Comparison of ENCODE assay signal across 1 cellular context in genomic region chr2:240250985-240251847, GRCh38.
A peak's percentile ranks its signal among the peaks of the same experiment; 100 is the strongest.
TF ChIP-seq lines count a peak whose summit lies in the region.

No MANE protein-coding gene starts in this region.

TF ChIP-seq in K562, 482 proteins besides CTCF, POLR2A, EP300 and RAD21 (continued from another document and continues in another):
- TF ChIP-seq RREB1 (CRISPR knock-in tag; IDR thresholded peaks at IDR 0.05) = no peak
- TF ChIP-seq NRF1 (conservative IDR thresholded peaks at IDR 0.05 in 1 of 2, IDR thresholded peaks at IDR 0.05 in 1 of 2) = peak; percentile 51 to 66; a peak in 3 of 4 replicates
- TF ChIP-seq ZNF583 (CRISPR knock-in tag; IDR thresholded peaks at IDR 0.05) = no peak
- peak; percentile 79 for TF ChIP-seq NFIC (IDR thresholded peaks at IDR 0.05)
- no peak for TF ChIP-seq PTTG1 (tag; IDR thresholded peaks at IDR 0.05; ENCODE audit: low read depth)
- no peak for TF ChIP-seq TGIF2 (CRISPR knock-in tag; IDR thresholded peaks at IDR 0.05)
- peak; percentile 54 for TF ChIP-seq RBBP5 (IDR thresholded peaks at IDR 0.05; ENCODE audit: borderline replicate concordance, insufficient read depth, low read length, poor library complexity, severe bottlenecking)
- no peak for TF ChIP-seq NCOA4 (IDR thresholded peaks at IDR 0.05; ENCODE audit: partially characterized antibody)
- no peak for TF ChIP-seq ZNF12 (CRISPR knock-in tag; IDR thresholded peaks at IDR 0.05)
- TF ChIP-seq HDAC2 (IDR thresholded peaks at IDR 0.05) = no peak; the same call in 1 of the 2 replicates
- TF ChIP-seq E2F3 (CRISPR knock-in tag; IDR thresholded peaks at IDR 0.05) = no peak
- TF ChIP-seq HNRNPL (IDR thresholded peaks at IDR 0.05; ENCODE audit: low read depth, low read length) = 0 out of 2 replicates have a peak, but pooled peaks have one; percentile 33
- no peak for TF ChIP-seq UBTF (IDR thresholded peaks at IDR 0.05; ENCODE audit: borderline replicate concordance in 1 of 2, low read depth in 2 of 2, low read length in 2 of 2)
- TF ChIP-seq ATF7 (IDR thresholded peaks at IDR 0.05) = peak; percentile 79
- peak; percentile 46 for TF ChIP-seq CREM (IDR thresholded peaks at IDR 0.05; ENCODE audit: low read depth)
- no peak for TF ChIP-seq PHF20 (IDR thresholded peaks at IDR 0.05; ENCODE audit: partially characterized antibody)
- no peak for TF ChIP-seq E2F5 (CRISPR knock-in tag; IDR thresholded peaks at IDR 0.05)
- TF ChIP-seq CXXC5 (CRISPR knock-in tag; IDR thresholded peaks at IDR 0.05) = 0 out of 2 replicates have a peak, but pooled peaks have one; percentile 25
- TF ChIP-seq ZNF232 (CRISPR knock-in tag; IDR thresholded peaks at IDR 0.05) = no peak
- TF ChIP-seq ZNF165 (CRISPR knock-in tag; IDR thresholded peaks at IDR 0.05; ENCODE audit: borderline replicate concordance) = no peak
- TF ChIP-seq TRIM28 (IDR thresholded peaks at IDR 0.05) = no peak
- peak; percentile 82 for TF ChIP-seq TAF9B (IDR thresholded peaks at IDR 0.05; ENCODE audit: partially characterized antibody)
- TF ChIP-seq SREBF2 (CRISPR knock-in tag; IDR thresholded peaks at IDR 0.05) = no peak
- TF ChIP-seq HMGN3 (IDR thresholded peaks at IDR 0.05; ENCODE audit: borderline replicate concordance, extremely low read depth, insufficient read length, low read depth, low read length) = peak; percentile 85
- peak in 1 of 2 experiments; percentile 29 for TF ChIP-seq E2F6 (IDR thresholded peaks at IDR 0.05; ENCODE audit: borderline replicate concordance in 1 of 2, extremely low read depth in 1 of 2, insufficient read depth in 1 of 2, insufficient read length in 1 of 2, low read depth in 1 of 2, low read length in 1 of 2, poor library complexity in 1 of 2, severe bottlenecking in 1 of 2)
- 0 out of 6 replicates have a peak, but pooled peaks of 1 of the 3 experiments have one; percentile 48 for TF ChIP-seq ZBTB11 (CRISPR knock-in tag; IDR thresholded peaks at IDR 0.05)
- no peak for TF ChIP-seq CBX1 (IDR thresholded peaks at IDR 0.05; ENCODE audit: low read depth)
- peak; percentile 87 for TF ChIP-seq SMARCE1 (IDR thresholded peaks at IDR 0.05)
- peak; percentile 82 for TF ChIP-seq NR2C2 (CRISPR knock-in tag; IDR thresholded peaks at IDR 0.05)
- TF ChIP-seq NR2C2 (tag; IDR thresholded peaks at IDR 0.05) = peak; percentile 94
- TF ChIP-seq ZNF347 (CRISPR knock-in tag; IDR thresholded peaks at IDR 0.05; ENCODE audit: low read depth) = no peak
- TF ChIP-seq ZNF668 (CRISPR knock-in tag; IDR thresholded peaks at IDR 0.05) = no peak
- no peak for TF ChIP-seq CREB3L1 (IDR thresholded peaks at IDR 0.05; ENCODE audit: borderline replicate concordance, low read depth)
- TF ChIP-seq RBM14 (IDR thresholded peaks at IDR 0.05; ENCODE audit: borderline replicate concordance, insufficient read depth, low read depth, low read length) = no peak
- TF ChIP-seq ZNF655 (CRISPR knock-in tag; IDR thresholded peaks at IDR 0.05) = no peak
- peak; percentile 96; the same call in 1 of the 2 replicates for TF ChIP-seq ESRRA (IDR thresholded peaks at IDR 0.05; ENCODE audit: borderline replicate concordance, low read depth)
- no peak for TF ChIP-seq ZNF174 (CRISPR knock-in tag; IDR thresholded peaks at IDR 0.05)
- TF ChIP-seq CBX8 (IDR thresholded peaks at IDR 0.05; ENCODE audit: borderline replicate concordance, extremely low read depth, low read depth, low read length, poor library complexity, severe bottlenecking) = no peak
- TF ChIP-seq FOXK2 (conservative IDR thresholded peaks at IDR 0.05 in 1 of 2, IDR thresholded peaks at IDR 0.05 in 1 of 2; ENCODE audit: low read depth in 2 of 2) = peak in 1 of 2 experiments; percentile 51; a peak in 1 of 4 replicates
- TF ChIP-seq MXD1 (CRISPR knock-in tag; IDR thresholded peaks at IDR 0.05; ENCODE audit: borderline replicate concordance, poor library complexity, severe bottlenecking) = no peak
- no peak for TF ChIP-seq OTX1 (CRISPR knock-in tag; IDR thresholded peaks at IDR 0.05)
- TF ChIP-seq DLX4 (CRISPR knock-in tag; IDR thresholded peaks at IDR 0.05) = no peak
- TF ChIP-seq JUN (IDR thresholded peaks at IDR 0.05; ENCODE audit: borderline replicate concordance, low read depth, low read length) = peak; percentile 88
- TF ChIP-seq JUN (CRISPR knock-in tag; IDR thresholded peaks at IDR 0.05; ENCODE audit: borderline replicate concordance) = 0 out of 2 replicates have a peak, but pooled peaks have one; percentile 58
- TF ChIP-seq HDAC1 (IDR thresholded peaks at IDR 0.05) = peak in 1 of 2 experiments; percentile 58; a peak in 2 of 4 replicates
